In genomic region chr2:56476509-56477071, GRCh38 we compare ENCODE assay signal across 15 cellular contexts.
"Had no signal": no experiment of that assay in that cellular context is flagged by ENCODE, and none has a peak within 500 bp of the region (broad histone marks: within the 10 kb centered on the region; RNA-seq: fewer than 3 reads in every experiment).

No MANE protein-coding gene starts in this region.

- H3K9me3 ChIP-seq: left ventricle myocardium inferior, pancreas, stomach, testis had no signal

- H3K36me3 ChIP-seq: adrenal gland, left ventricle myocardium inferior, pancreas, stomach had no signal

- H3K4me1 ChIP-seq: adrenal gland, pancreas, stomach, testis had no signal

- DNase-seq: activated CD4-positive, alpha-beta T cell treated with anti-CD3 and anti-CD28 coated beads, Interleukin-2, amount 50 U/mL, for 48 hours; activated CD4-positive, CD25-positive, alpha-beta regulatory T cell treated with anti-CD3 and anti-CD28 coated beads, Interleukin-2, amount 50 U/mL, for 72 hours; activated CD8-positive, alpha-beta memory T cell treated with anti-CD3 and anti-CD28 coated beads, Interleukin-2, amount 10 ng/mL, durations not matched to agents 7 days and 5 days; activated effector memory CD4-positive, alpha-beta T cell treated with Interleukin-2 at 50 U/mL for 16 hours; activated T-cell treated with anti-CD3 and anti-CD28 coated beads, Interleukin-2, amount 50 U/mL, for 4 hours; adrenal gland; caudate nucleus; left ventricle myocardium inferior; naive thymus-derived CD4-positive, alpha-beta T cell; stimulated activated CD4-positive, alpha-beta T cell treated with anti-CD3 and anti-CD28 coated beads, Interleukin-12 subunit alpha, Interleukin-12 subunit beta, amount 100 ng/mL, for 4 hours; stimulated activated CD4-positive, alpha-beta T cell treated with anti-CD3 and anti-CD28 coated beads, Interleukin-2, amount 100 ng/mL, for 24 hours; stomach; testis had no signal

- H3K4me3 ChIP-seq: adrenal gland, left ventricle myocardium inferior, pancreas, stomach, testis had no signal

- FAIRE-seq: endometrium, pancreas had no signal

- H3K27me3 ChIP-seq: adrenal gland, pancreas, stomach, testis had no signal

- H3K27ac ChIP-seq: adrenal gland, left ventricle myocardium inferior, pancreas, stomach, testis had no signal

- ATAC-seq: activated CD8-positive, alpha-beta memory T cell treated with anti-CD3 and anti-CD28 coated beads, Interleukin-2, amount 10 ng/mL, durations not matched to agents 7 days and 5 days; activated T-cell treated with anti-CD3 and anti-CD28 coated beads, Interleukin-2, amount 50 U/mL, for 4 hours; naive thymus-derived CD4-positive, alpha-beta T cell had no signal
